23 cellular contexts compared by ENCODE assay signal in genomic region chr16:49940464-49941224, GRCh38.
"Had no signal": no experiment of that assay in that cellular context is flagged by ENCODE, and none has a peak within 500 bp of the region (broad histone marks: within the 10 kb centered on the region; RNA-seq: fewer than 3 reads in every experiment).

No MANE protein-coding gene starts in this region.

- H3K4me2 ChIP-seq: hepatocyte had no signal

- H3K4me1 ChIP-seq: colonic mucosa, gastrocnemius medialis, heart left ventricle, parathyroid adenoma, prostate gland, tibial nerve, upper lobe of left lung had no signal

- H3K79me2 ChIP-seq: hepatocyte, parathyroid adenoma had no signal

- H2AFZ ChIP-seq: hepatocyte, parathyroid adenoma had no signal

- H3K36me3 ChIP-seq: colonic mucosa, gastrocnemius medialis, heart left ventricle, neutrophil, prostate gland, thoracic aorta, tibial nerve, upper lobe of left lung had no signal

- H3K27ac ChIP-seq: colonic mucosa, epithelial cell of prostate, gastrocnemius medialis, heart left ventricle, hepatocyte, neutrophil, parathyroid adenoma, prostate gland, thoracic aorta, tibial nerve, upper lobe of left lung had no signal

- H3K4me3 ChIP-seq: colonic mucosa, gastrocnemius medialis, heart left ventricle, hepatocyte, lung, mucosa of descending colon, prostate gland, thoracic aorta, tibial nerve, upper lobe of left lung had no signal

- DNase-seq: colonic mucosa; effector CD8-positive, alpha-beta T cell; endodermal cell; foreskin fibroblast; gastrocnemius medialis; heart left ventricle; kidney; mucosa of descending colon; naive B cell; right cardiac atrium; small intestine; stimulated activated CD4-positive, alpha-beta T cell treated with anti-CD3 and anti-CD28 coated beads, Interleukin-15, amount 100 ng/mL, for 24 hours; stimulated activated CD4-positive, alpha-beta T cell treated with anti-CD3 and anti-CD28 coated beads, Interleukin-2, amount 100 ng/mL, for 48 hours; stimulated activated naive B cell treated with anti-CD40 and anti-IgM and Interleukin-4, amounts not matched to agents 10 μg/mL and 1 μg/mL and 100 μg/mL, for 72 hours had no signal

- H3K9ac ChIP-seq: parathyroid adenoma had no signal

- H3K27me3 ChIP-seq: colonic mucosa, gastrocnemius medialis, hepatocyte, tibial nerve, upper lobe of left lung had no signal
